Comparison of ENCODE assay signal across 8 cellular contexts in genomic region chr1:54716299-54717047, GRCh38. TPM values are rescaled to one million over a fixed set of nuclear protein-coding genes. Genes with fewer than 3 reads are reported as not detected.
DNase-seq lines count a peak whose midpoint lies in the region; ATAC-seq, FAIRE-seq and TF ChIP-seq lines count a peak whose summit lies in the region.

No MANE protein-coding gene starts in this region.

- H3K36me3 Mint-ChIP-seq in Calu3 (ENCODE audit: insufficient read depth, unreplicated experiment), result peaks cover 29% of the 10 kb centered on the region

- H3K9me1 ChIP-seq in K562 (ENCODE audit: control insufficient read depth, insufficient read depth, low read length), result no peaks in the 10 kb centered on the region

- H3K27ac ChIP-seq in HUES6 (ENCODE audit: low read depth, low read length), result peak overlapping the region; percentile 58; the same call in 1 of the 2 replicates
- H3K27ac ChIP-seq in K562 (ENCODE audit: extremely low read depth, low read depth, low read length), result peak overlapping the region; percentile 83
- H3K27ac ChIP-seq in lung (ENCODE audit: low read depth in 1 of 2, low read length in 1 of 2), result peak overlapping the region in 1 of 2 donors; percentile 62
- H3K27ac ChIP-seq in urinary bladder (ENCODE audit: low read depth), result no peak overlapping the region

- H3K9ac ChIP-seq in HUES6 (ENCODE audit: low read length), result peak overlapping the region; percentile 90
- peak overlapping the region; percentile 94 to 97 for H3K9ac ChIP-seq in K562 (ENCODE audit: insufficient read depth in 1 of 2, low read depth in 2 of 2, low read length in 2 of 2)

- no peaks in the 10 kb centered on the region for H3K9me3 Mint-ChIP-seq in Calu3 (ENCODE audit: low read depth, unreplicated experiment)

- peaks cover 16% of the 10 kb centered on the region for H3K4me1 Mint-ChIP-seq in Calu3 (ENCODE audit: low read depth, unreplicated experiment)

- no peaks in the 10 kb centered on the region for H4K20me1 ChIP-seq in K562 (replicated peaks; ENCODE audit: control insufficient read depth, insufficient read depth, low read length)

- no TSS peak for BruUV-seq in Calu3 (replicated peaks; lab: Mats Ljungman, UMichigan)
- no TSS peak for BruUV-seq in K562 (replicated peaks; lab: Mats Ljungman, UMichigan)

- peak overlapping the region; percentile 96 for H3K4me3 ChIP-seq in HUES6 (ENCODE audit: low read depth, low read length)
- H3K4me3 ChIP-seq in K562, result peak overlapping the region; percentile 88
- H3K4me3 ChIP-seq in lung, result peak overlapping the region; percentile 84
- peak overlapping the region; percentile 85 for H3K4me3 ChIP-seq in urinary bladder (ENCODE audit: low read depth, low read length)

- H3K4me1 ChIP-seq in HUES6 (ENCODE audit: control insufficient read depth, insufficient read depth, low read length) (peaks cover 8% of the 10 kb centered on the region), K562 (replicated peaks in 1 of 2; ENCODE audit: control insufficient read depth in 2 of 2, insufficient read depth in 2 of 2, low read length in 2 of 2) (peaks cover 5 to 8% of the 10 kb centered on the region in 2 experiments; a peak in 4 of 5 replicates), lung (ENCODE audit: control insufficient read depth in 2 of 2, insufficient read depth in 2 of 2, low read length in 2 of 2) (peaks cover 0 to 4% of the 10 kb centered on the region in 2 donors), urinary bladder (ENCODE audit: insufficient read depth) (no peaks in the 10 kb centered on the region)

- CTCF ChIA-PET in Calu3 (lab: Charles Lee) (interaction anchor here (0.6 to 1.9 kb wide), 2 partner anchors 11 to 478 kb away, joined by 3 to 5 read pairs; no protein-coding TSS in a partner anchor), K562 (lab: Yijun Ruan, JAX; ENCODE audit: low intra/inter-chr PET ratio) (no interaction called here)

- peaks cover 29% of the 10 kb centered on the region for H3K79me2 ChIP-seq in K562 (ENCODE audit: control insufficient read depth, insufficient read depth, low read length)

- no peak for TF ChIP-seq RAD21 in K562 (CRISPR knock-in tag; conservative IDR thresholded peaks at IDR 0.05 in 1 of 2, IDR thresholded peaks at IDR 0.05 in 1 of 2)

- no peaks in the 10 kb centered on the region for H3K9me3 ChIP-seq in HUES6 (ENCODE audit: control insufficient read depth, insufficient read depth, low read depth, low read length)
- H3K9me3 ChIP-seq in K562 (replicated peaks; ENCODE audit: control insufficient read depth, insufficient read depth, low read depth, low read length), result no peaks in the 10 kb centered on the region
- H3K9me3 ChIP-seq in lung (ENCODE audit: control insufficient read depth in 2 of 2, insufficient read depth in 1 of 2, low read length in 1 of 2), result no peaks in the 10 kb centered on the region

- DNase-seq in Calu3, result no peak
- peak in 3 of 4 experiments; percentile 28 to 41 (median 41) for DNase-seq in K562 (ENCODE audit: extremely low read depth in 1 of 4, low spot score in 3 of 4)
- DNase-seq in lung (ENCODE audit: low spot score), result no peak
- DNase-seq in D721Med (ENCODE audit: insufficient read length, low spot score), result no peak
- no peak for DNase-seq in activated effector memory CD4-positive, alpha-beta T cell treated with Interleukin-2 at 50 U/mL for 16 hours

- peak; percentile 6 for ATAC-seq in K562
- no peak for ATAC-seq in lung (ENCODE audit: insufficient read depth, low FRiP score)
- ATAC-seq in GM21528 (IDR thresholded peaks at IDR 0.05; ENCODE audit: low FRiP score, unreplicated experiment), result no peak

- FAIRE-seq in K562 (lab: Jason Lieb, UNC) (peak; percentile 65), D721Med (lab: Jason Lieb, UNC) (no peak)

- no peak for TF ChIP-seq POLR2A in K562 (conservative IDR thresholded peaks at IDR 0.05)

- in situ Hi-C loops in K562 (cut with MboI), result no loop called here

- peaks cover 23% of the 10 kb centered on the region for H3K27me3 Mint-ChIP-seq in Calu3 (ENCODE audit: unreplicated experiment)

- peak overlapping the region; percentile 82 for H3K4me3 Mint-ChIP-seq in Calu3 (ENCODE audit: low read depth, unreplicated experiment)

- POLR2A ChIA-PET in K562 (lab: Yijun Ruan, JAX), result interaction anchor here (0.6 to 1.4 kb wide), 4 partner anchors 12 to 247 kb away, joined by 3 to 5 read pairs (median 4); no protein-coding TSS in a partner anchor

- H3K36me3 ChIP-seq in HUES6 (ENCODE audit: control insufficient read depth, insufficient read depth, low read length), result peaks cover 29% of the 10 kb centered on the region
- H3K36me3 ChIP-seq in K562 (ENCODE audit: control insufficient read depth, insufficient read depth, low read length), result peaks cover 48% of the 10 kb centered on the region
- peaks cover 2 to 8% of the 10 kb centered on the region in 2 donors for H3K36me3 ChIP-seq in lung (ENCODE audit: control insufficient read depth in 2 of 2, insufficient read depth in 2 of 2, low read length in 2 of 2)
- peaks cover 8% of the 10 kb centered on the region for H3K36me3 ChIP-seq in urinary bladder (ENCODE audit: insufficient read depth)

- WGBS in K562 (ENCODE audit: insufficient coverage, low coverage, missing lambda C conversion rate), result 6% methylated on average over 8 of the region's 8 CpGs
- WGBS in lung, 2 donors, result 44 to 52% methylated on average over 8 of the region's 8 CpGs
- 45% methylated on average over 8 of the region's 8 CpGs for WGBS in urinary bladder

- peak overlapping the region; percentile 98 for H3K4me2 ChIP-seq in K562 (ENCODE audit: insufficient read depth, low read length)

- H3K27me3 ChIP-seq in HUES6 (ENCODE audit: control insufficient read depth, insufficient read depth, low read length), result 0 out of 2 replicates have a peak, but pooled peaks cover 4% of the 10 kb centered on the region
- peaks cover 2 to 9% of the 10 kb centered on the region in 2 experiments; a peak in 4 of 5 replicates for H3K27me3 ChIP-seq in K562 (ENCODE audit: control insufficient read depth in 2 of 2, insufficient read depth in 2 of 2, low read length in 2 of 2)
- no peaks in the 10 kb centered on the region for H3K27me3 ChIP-seq in lung (ENCODE audit: control insufficient read depth, insufficient read depth)

- TF ChIP-seq EP300 in K562 (IDR thresholded peaks at IDR 0.05; ENCODE audit: low read length), result no peak

- intact Hi-C loops in Calu3 (cut with micrococcal nuclease; ENCODE audit: unreplicated experiment) (no loop called here), K562 (cut with micrococcal nuclease) (no loop called here)

- peak overlapping the region; percentile 15 for H3K27ac Mint-ChIP-seq in Calu3 (ENCODE audit: unreplicated experiment)

- no peak for TF ChIP-seq CTCF in Calu3 (IDR thresholded peaks at IDR 0.05; ENCODE audit: unreplicated experiment)
- no peak for TF ChIP-seq CTCF in K562 (IDR thresholded peaks at IDR 0.05 in 2 of 3, conservative IDR thresholded peaks at IDR 0.05 in 1 of 3; ENCODE audit: insufficient read depth in 2 of 3, low read depth in 1 of 3, low read length in 3 of 3)
- TF ChIP-seq CTCF in lung (IDR thresholded peaks at IDR 0.05; ENCODE audit: control extremely low read depth, extremely low read depth), result no peak
- no peak for TF ChIP-seq CTCF in D721Med (IDR thresholded peaks at IDR 0.05; ENCODE audit: insufficient read depth, missing control alignments)

- peak overlapping the region; percentile 100 for H2AFZ ChIP-seq in K562 (ENCODE audit: low read depth, low read length)

RNA-seq across cellular contexts. Expression of gene TTC4, which starts 0.8 kb away (rescaled TPM):
- total RNA-seq in Calu3 (2022), result 22.9 and 26.0 TPM in 2 replicates
- 47.2 and 56.1 TPM in 2 replicates for total RNA-seq in K562 (2011; cell fraction: chromatin; rRNA removed; ENCODE audit: low replicate concordance)
- total RNA-seq in K562 (2011; cell fraction: nucleolus; rRNA removed), result 26.2 and 29.2 TPM in 2 replicates
- total RNA-seq in K562 (2011; cell fraction: nucleoplasm; rRNA removed), result 46.0 and 51.2 TPM in 2 replicates
- 36.3 and 41.1 TPM in 2 replicates for total RNA-seq in K562 (2014; rRNA removed)
- 66.7 and 68.3 TPM in 2 replicates for total RNA-seq in K562 (2014; rRNA removed; fragmentation: Illumina TruSeq; extraction: Trizol)
- total RNA-seq in K562 (2015; rRNA removed; fragmentation: Illumina TruSeq; extraction: Trizol), result 66.3 and 76.3 TPM in 2 replicates
- total RNA-seq in K562 (2021), result 42.6 and 42.8 TPM in 2 replicates
- polyA plus RNA-seq in K562 (2011; rRNA removed), result 47.8 and 54.1 TPM in 2 replicates
- polyA plus RNA-seq in K562 (2011; cell fraction: cytosol; rRNA removed), result 36.0 and 44.3 TPM in 2 replicates
- 28.6 and 31.9 TPM in 2 replicates for polyA plus RNA-seq in K562 (2011; cell fraction: nucleus; rRNA removed)
- 23.3 and 38.7 TPM in 2 replicates for polyA plus RNA-seq in K562 (2012)
- polyA plus RNA-seq in K562 (2014; fragmentation: Illumina TruSeq; extraction: Trizol), result 52.4 and 69.9 TPM in 2 replicates
- 100 to 1,000 TPM in 1 of 2 experiments, 10 to 100 TPM in 1; 46.1 to 111 TPM for polyA plus RNA-seq in K562 (2014; fragmentation: Nextera tagmentation; extraction: Ambion mirVana)
- polyA plus RNA-seq in K562 (2014; rRNA removed), result 41.5 and 45.3 TPM in 2 replicates
- 41.2 and 45.3 TPM in 2 replicates for polyA minus RNA-seq in K562 (2011; rRNA and poly(A)+ RNA removed)
- polyA minus RNA-seq in K562 (2011; cell fraction: cytosol; rRNA and poly(A)+ RNA removed), result 15.5 and 18.8 TPM in 2 replicates
- polyA minus RNA-seq in K562 (2011; cell fraction: nucleus; rRNA and poly(A)+ RNA removed), result 25.7 and 43.5 TPM in 2 replicates
- total RNA-seq in lung, result 10 to 100 TPM; 17.5 to 18.4 TPM
- 10 to 100 TPM; 11.6 to 16.0 TPM for polyA plus RNA-seq in lung
- 16.6 TPM for total RNA-seq in urinary bladder
- 14.2 TPM for polyA plus RNA-seq in urinary bladder

RNA-seq across cellular contexts. Expression of gene PARS2, which starts 47.9 kb away (rescaled TPM):
- total RNA-seq in Calu3 (2022) (9.0 and 10.0 TPM in 2 replicates), K562 (2014; rRNA removed) (8.5 and 11.8 TPM in 2 replicates), K562 (2014; rRNA removed; fragmentation: Illumina TruSeq; extraction: Trizol) (7.0 and 7.6 TPM in 2 replicates), K562 (2015; rRNA removed; fragmentation: Illumina TruSeq; extraction: Trizol) (7.9 and 8.1 TPM in 2 replicates), K562 (2021) (10.6 and 11.6 TPM in 2 replicates), lung (1 to 10 TPM; 2.4 to 4.3 TPM), urinary bladder (3.3 TPM)
- 5.5 and 11.9 TPM in 2 replicates for total RNA-seq in K562 (2011; cell fraction: chromatin; rRNA removed; ENCODE audit: low replicate concordance)
- total RNA-seq in K562 (2011; cell fraction: nucleolus; rRNA removed), result 11.8 and 16.0 TPM in 2 replicates
- 9.7 and 11.1 TPM in 2 replicates for total RNA-seq in K562 (2011; cell fraction: nucleoplasm; rRNA removed)
- polyA plus RNA-seq in K562 (2011; rRNA removed) (6.7 and 11.4 TPM in 2 replicates), K562 (2014; fragmentation: Illumina TruSeq; extraction: Trizol) (12.4 and 12.8 TPM in 2 replicates), K562 (2014; fragmentation: Nextera tagmentation; extraction: Ambion mirVana) (10 to 100 TPM in 1 of 2 experiments, 1 to 10 TPM in 1; 6.3 to 11.4 TPM), K562 (2014; rRNA removed) (7.3 and 7.6 TPM in 2 replicates), lung (1 to 10 TPM; 1.3 to 2.9 TPM), urinary bladder (4.0 TPM)
- 13.4 and 13.5 TPM in 2 replicates for polyA plus RNA-seq in K562 (2011; cell fraction: cytosol; rRNA removed)
- polyA plus RNA-seq in K562 (2011; cell fraction: nucleus; rRNA removed), result 5.1 and 5.9 TPM in 2 replicates
- 9.6 and 9.8 TPM in 2 replicates for polyA plus RNA-seq in K562 (2012)
- 11.0 and 13.8 TPM in 2 replicates for polyA minus RNA-seq in K562 (2011; rRNA and poly(A)+ RNA removed)
- 5.7 and 7.2 TPM in 2 replicates for polyA minus RNA-seq in K562 (2011; cell fraction: cytosol; rRNA and poly(A)+ RNA removed)
- polyA minus RNA-seq in K562 (2011; cell fraction: nucleus; rRNA and poly(A)+ RNA removed), result 5.8 and 10.2 TPM in 2 replicates

Comparison
In these comparisons a context has a peak if more than half of its experiments do, and no peak if none do; other contexts are left out.
1. DNase-seq: peak in K562 (3 of 4); none in Calu3 (single experiment), lung (single experiment), D721Med (single experiment) and activated effector memory CD4-positive, alpha-beta T cell treated with Interleukin-2 at 50 U/mL for 16 hours (single experiment).
2. Peak in every context shown above with its lines, with median percentiles within 50 percentile points of each other: H3K4me3 ChIP-seq.